24 cellular contexts compared by ENCODE assay signal in genomic region chr14:88417594-88417993, GRCh38.
"Had no signal": no experiment of that assay in that cellular context is flagged by ENCODE, and none has a peak within 500 bp of the region (broad histone marks: within the 10 kb centered on the region; RNA-seq: fewer than 3 reads in every experiment).

No MANE protein-coding gene starts in this region.

- H3K4me3 ChIP-seq: body of pancreas, esophagus squamous epithelium, mucosa of descending colon, stomach, thyroid gland, upper lobe of left lung, vagina had no signal

- ATAC-seq: body of pancreas; left cardiac atrium; left ventricle myocardium superior; mucosa of descending colon; natural killer cell treated with Interleukin-12 subunit alpha and Interleukin-12 subunit beta and Interleukin-15 and Interleukin-18, amount 100 ng/mL, for 72 hours; right cardiac atrium; stimulated activated naive B cell treated with anti-CD40 and anti-IgM and Interleukin-4, amounts not matched to agents 10 μg/mL and 1 μg/mL and 100 μg/mL, for 72 hours had no signal

- H3K27me3 ChIP-seq: body of pancreas, esophagus squamous epithelium, stomach, thyroid gland, upper lobe of left lung, vagina had no signal

- H3K4me1 ChIP-seq: esophagus squamous epithelium, thyroid gland, upper lobe of left lung, vagina had no signal

- H3K9me3 ChIP-seq: body of pancreas, thyroid gland had no signal

- DNase-seq: activated CD4-positive, alpha-beta T cell treated with anti-CD3 and anti-CD28 coated beads for 4 hours; activated CD4-positive, alpha-beta T cell treated with anti-CD3 and anti-CD28 coated beads, Interleukin-2, amount 50 U/mL, for 4 hours; activated CD4-positive, CD25-positive, alpha-beta regulatory T cell; activated effector memory CD4-positive, alpha-beta T cell treated with Interleukin-2 at 50 U/mL for 16 hours; activated naive CD4-positive, alpha-beta T cell treated with Interleukin-2 at 50 U/mL for 16 hours; activated T-cell treated with anti-CD3 and anti-CD28 coated beads for 4 hours; aorta; body of pancreas; dermis blood vessel endothelial cell; effector CD4-positive, alpha-beta T cell; esophagus squamous epithelium; left cardiac atrium; left ventricle myocardium superior; mucosa of descending colon; right cardiac atrium; stimulated activated CD4-positive, alpha-beta T cell treated with anti-CD3 and anti-CD28 coated beads, Interleukin-15, amount 100 ng/mL, for 24 hours; stimulated activated CD4-positive, alpha-beta T cell treated with anti-CD3 and anti-CD28 coated beads, Interleukin-2, amount 100 ng/mL, for 24 hours; stimulated activated naive B cell treated with anti-CD40 and anti-IgM and Interleukin-4, amounts not matched to agents 10 μg/mL and 1 μg/mL and 100 μg/mL, for 72 hours; stomach; thyroid gland; upper lobe of left lung had no signal

- H3K27ac ChIP-seq: body of pancreas, epithelial cell of prostate, esophagus squamous epithelium, stomach, thyroid gland, upper lobe of left lung, vagina had no signal
